ENCODE assay signal across 16 cellular contexts in the genomic region with DNA sequence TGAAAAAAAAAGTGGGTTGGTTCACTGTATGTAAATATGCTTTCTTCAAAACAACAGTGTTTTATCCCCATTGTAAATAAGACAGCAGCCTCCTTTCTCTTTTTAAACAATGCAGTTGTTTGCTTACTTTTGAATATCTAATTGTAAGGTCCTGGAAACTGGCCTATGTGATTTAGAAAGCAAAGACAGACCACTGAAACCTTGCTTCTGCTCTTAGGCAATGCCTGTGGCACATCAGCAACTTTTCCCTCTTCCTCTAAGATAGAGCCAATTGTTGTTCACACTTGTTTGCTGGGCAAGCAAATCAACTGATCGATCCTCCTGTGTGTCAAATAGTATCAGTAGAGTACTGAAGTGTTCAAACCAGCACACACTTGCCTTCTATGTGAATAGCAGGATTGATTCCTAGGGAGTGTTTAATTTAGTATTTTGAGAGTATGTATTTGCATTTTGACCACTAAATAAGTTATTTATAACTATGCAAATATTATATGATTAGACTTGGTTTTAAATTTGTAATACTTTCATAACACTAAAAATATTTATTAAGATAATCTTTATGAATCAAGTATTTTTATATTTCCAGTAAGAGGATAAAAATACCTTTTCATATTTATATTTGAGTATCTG. TPM values are rescaled to one million over a fixed set of nuclear protein-coding genes. Genes with fewer than 3 reads are reported as not detected.
DNase-seq lines count a peak whose midpoint lies in the region; ATAC-seq and TF ChIP-seq lines count a peak whose summit lies in the region.
"Had no signal": no experiment of that assay in that cellular context is flagged by ENCODE, and none has a peak within 500 bp of the region (broad histone marks: within the 10 kb centered on the region; RNA-seq: fewer than 3 reads in every experiment).

No MANE protein-coding gene starts in this region.

- H3K56ac ChIP-seq in H9 (ENCODE audit: insufficient read length, low read depth, low read length) = no peak overlapping the region

- peak overlapping the region; percentile 15 for H2AFZ ChIP-seq in H9 (ENCODE audit: low read length)

- H3K9me3 Mint-ChIP-seq in H9 = peaks cover 15 to 24% of the 10 kb centered on the region in 2 experiments
- H3K9me3 Mint-ChIP-seq in activated T-helper 2 cell treated with anti-CD3 and anti-CD28 coated beads, Interferon-gamma antibody, Interleukin-2, Interleukin-4, amounts not matched to agents 10 μg/mL and 5 μg/mL and 100 μg/mL, durations not matched to agents 14 hours and 24 hours and 36 hours = no peaks in the 10 kb centered on the region

- H3K4me1 ChIP-seq in H9 (ENCODE audit: insufficient read depth, low read length) (peaks cover 2% of the 10 kb centered on the region; the same call in 1 of the 2 replicates), A673 (ENCODE audit: insufficient read depth, low read length, poor library complexity, severe bottlenecking) (no peaks in the 10 kb centered on the region)
- H3K4me1 ChIP-seq: A549, Caco-2, HAP-1, psoas muscle had no signal

- no peak overlapping the region for H3K4me3 Mint-ChIP-seq in H9
- no peak overlapping the region for H3K4me3 Mint-ChIP-seq in activated T-helper 2 cell treated with anti-CD3 and anti-CD28 coated beads, Interferon-gamma antibody, Interleukin-2, Interleukin-4, amounts not matched to agents 10 μg/mL and 5 μg/mL and 100 μg/mL, durations not matched to agents 14 hours and 24 hours and 36 hours (ENCODE audit: low read depth)
- H3K4me3 Mint-ChIP-seq: T-cell had no signal

- peaks cover 6 to 7% of the 10 kb centered on the region in 2 experiments for H3K4me1 Mint-ChIP-seq in H9
- H3K4me1 Mint-ChIP-seq in activated T-helper 2 cell treated with anti-CD3 and anti-CD28 coated beads, Interferon-gamma antibody, Interleukin-2, Interleukin-4, amounts not matched to agents 10 μg/mL and 5 μg/mL and 100 μg/mL, durations not matched to agents 14 hours and 24 hours and 36 hours (ENCODE audit: low read depth) = no peaks in the 10 kb centered on the region
- H3K4me1 Mint-ChIP-seq: T-cell had no signal

- no peak overlapping the region for H2BK15ac ChIP-seq in H9 (ENCODE audit: low read depth, low read length)

- no peaks in the 10 kb centered on the region for H4K20me1 ChIP-seq in H9 (ENCODE audit: control insufficient read depth, insufficient read depth, insufficient read length)

- no TSS peak for BruUV-seq in A673 (replicated peaks; lab: Mats Ljungman, UMichigan)

- H4K91ac ChIP-seq in H9 (ENCODE audit: insufficient read length, low read depth, low read length) = no peak overlapping the region

- CTCF ChIA-PET in A673 (lab: Charles Lee) = no interaction called here

- WGBS in H9 (ENCODE audit: extremely low coverage, insufficient read length, low lambda C conversion rate) = no CpG with 5 or more reads among the region's 1 CpG

- H3K27ac ChIP-seq in H9 (ENCODE audit: insufficient read length, low read depth, low read length) (no peak overlapping the region), A673 (ENCODE audit: low read depth, low read length, poor library complexity, severe bottlenecking) (no peak overlapping the region)
- H3K27ac ChIP-seq: A549, psoas muscle had no signal

- H3K9me3 ChIP-seq in H9 (ENCODE audit: control insufficient read depth, low read depth, low read length) (no peaks in the 10 kb centered on the region), A673 (ENCODE audit: low read depth, low read length, poor library complexity, severe bottlenecking) (no peaks in the 10 kb centered on the region)
- H3K9me3 ChIP-seq: A549, Caco-2, psoas muscle had no signal

- no peak overlapping the region for H3K4me2 ChIP-seq in H9 (ENCODE audit: insufficient read depth, insufficient read length, low read length)
- H3K4me2 ChIP-seq: A549 had no signal

- H3T11ph ChIP-seq in H9 (ENCODE audit: low read length) = no peak overlapping the region

- no peaks in the 10 kb centered on the region for H3K79me2 ChIP-seq in H9 (ENCODE audit: insufficient read depth, low read length)

- peak; percentile 22 for DNase-seq in GM06990 (ENCODE audit: extremely low read depth, insufficient read length)
- no peak for DNase-seq in H9
- no peak for DNase-seq in HCEC 1CT
- DNase-seq in activated T-helper 2 cell treated with anti-CD3 and anti-CD28 coated beads, Interferon-gamma antibody, Interleukin-2, Interleukin-4, amounts not matched to agents 10 μg/mL and 5 μg/mL and 100 μg/mL, durations not matched to agents 14 hours and 24 hours and 36 hours (ENCODE audit: low spot score) = no peak
- no peak for DNase-seq in OCI-M1 (lab: John Stamatoyannopoulos, UW)
- no peak for DNase-seq in A673 (ENCODE audit: low spot score)
- DNase-seq: activated CD4-positive, alpha-beta T cell treated with anti-CD3 and anti-CD28 coated beads for 1 hour; Caco-2; foreskin fibroblast; PC-3; psoas muscle; T-cell had no signal

- no peak overlapping the region for H2AK5ac ChIP-seq in H9 (ENCODE audit: insufficient read length, low read length)

- no peak overlapping the region for H2BK20ac ChIP-seq in H9 (ENCODE audit: low read depth, low read length, poor library complexity, severe bottlenecking)

- no peak overlapping the region for H2BK120ac ChIP-seq in H9 (ENCODE audit: low read depth, low read length, poor library complexity, severe bottlenecking)

- H3K27me3 ChIP-seq in GM06990 (replicated peaks; ENCODE audit: control insufficient read depth, insufficient read depth, low read length) = no peaks in the 10 kb centered on the region
- H3K27me3 ChIP-seq in H9 (ENCODE audit: insufficient read depth, low read length) = no peaks in the 10 kb centered on the region
- H3K27me3 ChIP-seq in A673 (replicated peaks; ENCODE audit: insufficient read depth, low read depth, low read length, poor library complexity) = no peaks in the 10 kb centered on the region

- intact Hi-C loops in activated T-helper 2 cell treated with anti-CD3 and anti-CD28 coated beads, Interferon-gamma antibody, Interleukin-2, Interleukin-4, amounts not matched to agents 10 μg/mL and 5 μg/mL and 100 μg/mL, durations not matched to agents 14 hours and 24 hours and 36 hours (cut with micrococcal nuclease) = no loop called here
- intact Hi-C loops in A673 (cut with micrococcal nuclease; ENCODE audit: unreplicated experiment) = no loop called here

- H3K4me3 ChIP-seq in GM06990 (replicated peaks; ENCODE audit: low read depth, low read length) (no peak overlapping the region), A673 (ENCODE audit: low read depth, low read length, poor library complexity, severe bottlenecking) (no peak overlapping the region)
- H3K4me3 ChIP-seq: A549, HAP-1, psoas muscle had no signal

- H3K79me1 ChIP-seq in H9 (ENCODE audit: insufficient read depth, low read depth, low read length, poor library complexity, severe bottlenecking) = no peaks in the 10 kb centered on the region

- H2BK5ac ChIP-seq in H9 (ENCODE audit: insufficient read length, low read length) = no peak overlapping the region

- no peak overlapping the region for H2BK12ac ChIP-seq in H9 (ENCODE audit: insufficient read length, low read depth, low read length)

- TF ChIP-seq CTCF in GM06990 (IDR thresholded peaks at IDR 0.05; ENCODE audit: insufficient read depth, low read length, poor library complexity, severe bottlenecking) (no peak), H9 (conservative IDR thresholded peaks at IDR 0.05) (no peak), A673 (conservative IDR thresholded peaks at IDR 0.05; ENCODE audit: low read depth, low read length) (no peak)

- no peak overlapping the region for H3K14ac ChIP-seq in H9 (ENCODE audit: insufficient read depth, low read length)

- no peak overlapping the region for H4K8ac ChIP-seq in H9 (replicated peaks; ENCODE audit: insufficient read length, low read depth, low read length)

- H3K18ac ChIP-seq in H9 (ENCODE audit: insufficient read length, low read depth, low read length) = no peak overlapping the region

- no peak overlapping the region for H4K5ac ChIP-seq in H9 (ENCODE audit: insufficient read length, low read depth, low read length)

- H3K27ac Mint-ChIP-seq in H9 = peak overlapping the region in 1 of 3 experiments; percentile 73; a peak in 2 of 7 replicates
- H3K27ac Mint-ChIP-seq in activated T-helper 2 cell treated with anti-CD3 and anti-CD28 coated beads, Interferon-gamma antibody, Interleukin-2, Interleukin-4, amounts not matched to agents 10 μg/mL and 5 μg/mL and 100 μg/mL, durations not matched to agents 14 hours and 24 hours and 36 hours = no peak overlapping the region
- H3K27ac Mint-ChIP-seq: T-cell had no signal

- H3K36me3 Mint-ChIP-seq in H9 (ENCODE audit: insufficient read depth in 1 of 3, low read depth in 3 of 3) = peaks cover 0 to 28% (median 11%) of the 10 kb centered on the region in 3 experiments
- no peaks in the 10 kb centered on the region for H3K36me3 Mint-ChIP-seq in activated T-helper 2 cell treated with anti-CD3 and anti-CD28 coated beads, Interferon-gamma antibody, Interleukin-2, Interleukin-4, amounts not matched to agents 10 μg/mL and 5 μg/mL and 100 μg/mL, durations not matched to agents 14 hours and 24 hours and 36 hours (ENCODE audit: low read depth)
- H3K36me3 Mint-ChIP-seq: T-cell had no signal

- ATAC-seq in GM19043 (IDR thresholded peaks at IDR 0.05; ENCODE audit: low read depth, unreplicated experiment) = peak; percentile 59
- peak; percentile 77 for ATAC-seq in HG03432 (IDR thresholded peaks at IDR 0.05; ENCODE audit: unreplicated experiment)
- ATAC-seq: A549, PC-3, psoas muscle, T-cell had no signal

- no peaks in the 10 kb centered on the region for H3K27me3 Mint-ChIP-seq in H9 (ENCODE audit: low read depth)
- no peaks in the 10 kb centered on the region for H3K27me3 Mint-ChIP-seq in activated T-helper 2 cell treated with anti-CD3 and anti-CD28 coated beads, Interferon-gamma antibody, Interleukin-2, Interleukin-4, amounts not matched to agents 10 μg/mL and 5 μg/mL and 100 μg/mL, durations not matched to agents 14 hours and 24 hours and 36 hours (ENCODE audit: low read depth)

- POLR2A ChIA-PET in A673 (lab: Charles Lee; ENCODE audit: low non-redundant PET) = no interaction called here

- H3K36me3 ChIP-seq in GM06990 (ENCODE audit: control insufficient read depth, insufficient read depth, low read length) = no peaks in the 10 kb centered on the region
- no peaks in the 10 kb centered on the region for H3K36me3 ChIP-seq in A673 (ENCODE audit: insufficient read depth, low read length, poor library complexity, severe bottlenecking)
- H3K36me3 ChIP-seq: HAP-1 had no signal

- no peaks in the 10 kb centered on the region for H3K23me2 ChIP-seq in H9 (ENCODE audit: insufficient read length, low read depth, low read length, poor library complexity, severe bottlenecking)

- no peak overlapping the region for H3K9ac ChIP-seq in H9 (ENCODE audit: extremely low read depth, insufficient read length, low read length)

- no peak overlapping the region for H3K23ac ChIP-seq in H9 (ENCODE audit: insufficient read length, low read depth, low read length)

- H3K4ac ChIP-seq in H9 (ENCODE audit: low read depth, low read length) = no peak overlapping the region

RNA-seq across cellular contexts. Expression of a gene that starts 55.4 kb away (rescaled TPM):
- total RNA-seq in H9 (2021) (27.3 and 28.8 TPM in 2 replicates), A673 (2021) (0.52 and 1.2 TPM in 2 replicates)
- 0.18 TPM in 1 of 2 replicates, not detected in the other for total RNA-seq in activated T-helper 2 cell treated with anti-CD3 and anti-CD28 coated beads, Interferon-gamma antibody, Interleukin-2, Interleukin-4, amounts not matched to agents 10 μg/mL and 5 μg/mL and 100 μg/mL, durations not matched to agents 14 hours and 24 hours and 36 hours
- total RNA-seq: Caco-2 had no signal

Comparison
In these comparisons a context has a peak if more than half of its experiments do, and no peak if none do; other contexts are left out.
1. RNA of a gene that starts 55.4 kb away (total RNA-seq): 27.3 to 28.8 TPM in H9; 0.52 to 1.2 TPM in A673 and 0.18 TPM in activated T-helper 2 cell treated with anti-CD3 and anti-CD28 coated beads, Interferon-gamma antibody, Interleukin-2, Interleukin-4, amounts not matched to agents 10 μg/mL and 5 μg/mL and 100 μg/mL, durations not matched to agents 14 hours and 24 hours and 36 hours; every median in the first group is over 10 times any median in the second.